In the genomic region with DNA sequence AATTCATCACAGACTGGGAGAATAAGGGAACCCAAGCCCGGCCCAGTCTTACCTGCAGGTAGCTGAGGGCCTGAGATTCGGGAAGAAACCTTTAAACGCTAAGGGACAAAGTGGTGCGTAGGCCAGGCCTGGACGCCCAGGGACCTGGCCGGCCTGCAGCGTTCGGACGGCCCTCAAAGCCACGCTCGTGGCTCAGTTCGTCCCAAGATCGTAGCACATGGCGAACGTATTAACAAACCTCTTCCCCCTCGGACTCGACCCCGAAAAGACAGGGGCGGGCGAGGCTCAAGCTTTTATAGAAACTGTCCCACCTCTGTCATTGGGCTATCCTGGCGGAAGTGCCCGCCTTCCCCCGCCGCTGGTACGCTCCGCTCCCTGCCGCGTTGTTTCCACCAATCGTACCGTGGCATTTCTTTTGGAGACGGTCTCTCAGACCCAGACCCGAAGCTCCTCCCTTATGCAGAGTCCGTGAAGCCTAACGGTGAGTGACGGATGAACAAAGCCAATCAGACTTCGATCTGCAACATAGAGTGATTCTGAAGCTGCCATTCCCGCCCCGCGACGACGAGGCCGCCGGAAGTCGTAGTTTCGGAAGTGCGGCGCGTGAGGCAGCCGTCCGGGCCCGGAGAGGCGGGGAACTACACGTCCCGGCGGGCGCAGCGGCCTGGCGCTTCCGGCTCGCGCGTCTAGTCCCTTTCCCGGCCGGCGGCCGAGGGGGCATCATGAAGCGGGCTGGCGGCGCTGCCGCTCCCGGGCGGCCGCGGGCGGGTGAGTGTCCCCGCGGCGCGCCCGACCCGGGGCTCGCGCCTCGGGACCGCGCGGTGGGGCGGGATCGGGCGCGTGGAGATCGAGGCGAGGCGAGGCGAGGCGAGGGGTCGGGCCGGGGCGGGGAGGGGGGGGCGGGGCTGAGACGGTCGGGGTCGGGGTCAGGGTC, we compare ENCODE assay signal across 8 cellular contexts. TPM values are rescaled to one million over a fixed set of nuclear protein-coding genes. Genes with fewer than 3 reads are reported as not detected.
A peak's percentile ranks its signal among the peaks of the same experiment; 100 is the strongest.
DNase-seq lines count a peak whose midpoint lies in the region; ATAC-seq, FAIRE-seq and TF ChIP-seq lines count a peak whose summit lies in the region.

A gene (plus strand): TSS at position 692 of the 934 bp plus-strand sequence. CDS start 8,139 bp downstream, outside the sequence.

- H3K4me3 ChIP-seq in AG04449 (ENCODE audit: low read depth, low read length) (peak within 1 kb of the TSS; percentile 99), WI38 (ENCODE audit: low read depth, low read length) (peak within 1 kb of the TSS; percentile 100), bronchial epithelial cell (ENCODE audit: low read depth, low read length) (peak within 1 kb of the TSS; percentile 99), iPS-20b (ENCODE audit: low read length) (peak within 1 kb of the TSS; percentile 100), skin epidermis (peak within 1 kb of the TSS; percentile 61 to 85 (median 67))

- H3K27me3 ChIP-seq in bronchial epithelial cell (ENCODE audit: control insufficient read depth, insufficient read depth, low read length) (no peaks in the 10 kb centered on the region), iPS-20b (ENCODE audit: insufficient read depth, low read length) (no peaks in the 10 kb centered on the region; the same call in 1 of the 2 replicates)

- peak; percentile 90 for FAIRE-seq in bronchial epithelial cell (lab: Jason Lieb, UNC)

- H3K9me3 ChIP-seq in iPS-20b (ENCODE audit: insufficient read depth, low read depth, low read length): no peaks in the 10 kb centered on the region

- H3K9ac ChIP-seq in iPS-20b (ENCODE audit: low read depth, low read length): peak within 1 kb of the TSS; percentile 97

- POLR2A ChIA-PET in AG04449 (lab: Yijun Ruan, JAX): interaction anchor here (0.6 to 2.2 kb wide), 62 partner anchors 8 to 872 kb away, joined by 3 to 36 read pairs (median 4); a partner anchor contains a TSS

- H3K36me3 ChIP-seq in bronchial epithelial cell (ENCODE audit: control insufficient read depth, insufficient read depth, low read length) (peaks cover 29% of the 10 kb centered on the region), iPS-20b (ENCODE audit: insufficient read depth, low read depth, low read length) (peaks cover 53% of the 10 kb centered on the region)

- TF ChIP-seq CTCF in AG04449 (IDR thresholded peaks at IDR 0.05; ENCODE audit: insufficient read depth, low read length, missing control alignments) (no peak), WI38 (IDR thresholded peaks at IDR 0.05; ENCODE audit: low read depth, low read length) (no peak), bronchial epithelial cell (IDR thresholded peaks at IDR 0.05; ENCODE audit: insufficient read depth, low read length, severe bottlenecking) (no peak)

- ATAC-seq in GM18907 (IDR thresholded peaks at IDR 0.05; ENCODE audit: unreplicated experiment) (peak; percentile 90), HG03159 (IDR thresholded peaks at IDR 0.05; ENCODE audit: unreplicated experiment) (peak; percentile 84)

- CTCF ChIA-PET in AG04449 (lab: Yijun Ruan, JAX): interaction anchor here (1.0 to 6.7 kb wide), 6 partner anchors 10 to 152 kb away, joined by 3 to 57 read pairs (median 4); no protein-coding TSS in a partner anchor

- H3K4me1 ChIP-seq in iPS-20b (ENCODE audit: insufficient read depth, low read length): peaks cover 14% of the 10 kb centered on the region

- peak; percentile 100 for DNase-seq in AG04449 (ENCODE audit: low read depth, low spot score)
- peak; percentile 99 for DNase-seq in NCI-H2227 treated with DMSO at 0.1 percent for 48 hours (lab: John Stamatoyannopoulos, UW)
- peak; percentile 100 for DNase-seq in bronchial epithelial cell (ENCODE audit: low read depth)

- H3K27ac ChIP-seq in iPS-20b (ENCODE audit: low read length) (peak within 1 kb of the TSS; percentile 31), skin epidermis (peak within 1 kb of the TSS; percentile 72 to 94 (median 89))

RNA-seq across cellular contexts. Expression of the gene that starts here (rescaled TPM):
- 47.4 and 50.2 TPM in 2 replicates for total RNA-seq in bronchial epithelial cell

Comparison
In these comparisons a context has a peak if more than half of its experiments do, and no peak if none do; other contexts are left out.
1. Peak in every context shown above with its lines: DNase-seq, ATAC-seq, H3K4me3 ChIP-seq and H3K27ac ChIP-seq.